Comparison of ENCODE assay signal across 29 cellular contexts in genomic region chr1:17678011-17678410, GRCh38.
"Had no signal": no experiment of that assay in that cellular context is flagged by ENCODE, and none has a peak within 500 bp of the region (broad histone marks: within the 10 kb centered on the region; RNA-seq: fewer than 3 reads in every experiment).

No MANE protein-coding gene starts in this region.

- H3K4me3 ChIP-seq: adrenal gland, MG63, Peyer's patch, SJCRH30 had no signal

- H3K9ac ChIP-seq: KMS-11, SK-N-SH had no signal

- H3K4me3 Mint-ChIP-seq: activated CD4-positive, alpha-beta memory T cell treated with anti-CD3 and anti-CD28 coated beads for 36 hours; activated CD4-positive, alpha-beta T cell treated with anti-CD3 and anti-CD28 coated beads, Interleukin-2, amount 10 ng/mL, durations not matched to agents 7 days and 5 days; activated naive CD4-positive, alpha-beta T cell treated with anti-CD3 and anti-CD28 coated beads, Interleukin-2, amount 10 ng/mL, durations not matched to agents 7 days and 5 days; activated naive CD8-positive, alpha-beta T cell treated with anti-CD3 and anti-CD28 coated beads, Interleukin-2, amount 10 ng/mL, durations not matched to agents 7 days and 5 days; activated T-cell treated with anti-CD3 and anti-CD28 coated beads, Interleukin-2, amount 50 U/mL, for 72 hours had no signal

- H3K36me3 Mint-ChIP-seq: activated CD4-positive, alpha-beta memory T cell treated with anti-CD3 and anti-CD28 coated beads for 36 hours; activated naive CD4-positive, alpha-beta T cell treated with anti-CD3 and anti-CD28 coated beads, Interleukin-2, amount 10 ng/mL, durations not matched to agents 7 days and 5 days; activated naive CD8-positive, alpha-beta T cell treated with anti-CD3 and anti-CD28 coated beads, Interleukin-2, amount 10 ng/mL, durations not matched to agents 7 days and 5 days had no signal

- H3K27ac ChIP-seq: adrenal gland, KMS-11, Peyer's patch, RWPE1, SJCRH30, VCaP had no signal

- H3K9me3 ChIP-seq: adrenal gland, MG63, Peyer's patch, SJCRH30, SK-N-SH had no signal

- H3K27me3 Mint-ChIP-seq: activated CD4-positive, alpha-beta memory T cell treated with anti-CD3 and anti-CD28 coated beads for 36 hours; activated CD4-positive, alpha-beta T cell treated with anti-CD3 and anti-CD28 coated beads, Interleukin-2, amount 10 ng/mL, durations not matched to agents 7 days and 5 days had no signal

- H3K27ac Mint-ChIP-seq: activated CD4-positive, alpha-beta memory T cell treated with anti-CD3 and anti-CD28 coated beads for 36 hours; activated CD4-positive, alpha-beta T cell treated with anti-CD3 and anti-CD28 coated beads, Interleukin-2, amount 10 ng/mL, durations not matched to agents 7 days and 5 days; activated naive CD4-positive, alpha-beta T cell treated with anti-CD3 and anti-CD28 coated beads, Interleukin-2, amount 10 ng/mL, durations not matched to agents 7 days and 5 days; activated naive CD8-positive, alpha-beta T cell treated with anti-CD3 and anti-CD28 coated beads, Interleukin-2, amount 10 ng/mL, durations not matched to agents 7 days and 5 days; activated T-cell treated with anti-CD3 and anti-CD28 coated beads, Interleukin-2, amount 50 U/mL, for 72 hours; activated T-helper 2 cell treated with anti-CD3 and anti-CD28 coated beads, Interferon-gamma antibody, Interleukin-2, Interleukin-4, amounts not matched to agents 10 μg/mL and 5 μg/mL and 100 μg/mL, durations not matched to agents 14 hours and 24 hours and 36 hours had no signal

- H3K4me2 ChIP-seq: KMS-11, SK-N-SH had no signal

- H3K27me3 ChIP-seq: adrenal gland, MG63, Peyer's patch, SJCRH30 had no signal

- H3K4me1 ChIP-seq: adrenal gland, Peyer's patch had no signal

- H3K9me3 Mint-ChIP-seq: activated CD4-positive, alpha-beta memory T cell treated with anti-CD3 and anti-CD28 coated beads for 36 hours; activated naive CD8-positive, alpha-beta T cell treated with anti-CD3 and anti-CD28 coated beads, Interleukin-2, amount 10 ng/mL, durations not matched to agents 7 days and 5 days; activated T-helper 2 cell treated with anti-CD3 and anti-CD28 coated beads, Interferon-gamma antibody, Interleukin-2, Interleukin-4, amounts not matched to agents 10 μg/mL and 5 μg/mL and 100 μg/mL, durations not matched to agents 14 hours and 24 hours and 36 hours had no signal

- H3K36me3 ChIP-seq: MG63, SJCRH30 had no signal

- H3K4me1 Mint-ChIP-seq: activated CD4-positive, alpha-beta T cell treated with anti-CD3 and anti-CD28 coated beads, Interleukin-2, amount 10 ng/mL, durations not matched to agents 7 days and 5 days; activated naive CD4-positive, alpha-beta T cell treated with anti-CD3 and anti-CD28 coated beads, Interleukin-2, amount 10 ng/mL, durations not matched to agents 7 days and 5 days had no signal

- DNase-seq: activated CD4-positive, alpha-beta memory T cell treated with anti-CD3 and anti-CD28 coated beads for 36 hours; activated CD4-positive, alpha-beta T cell treated with anti-CD3 and anti-CD28 coated beads, Interleukin-2, amount 10 ng/mL, durations not matched to agents 7 days and 5 days; activated CD4-positive, CD25-positive, alpha-beta regulatory T cell; activated CD8-positive, alpha-beta memory T cell treated with anti-CD3 and anti-CD28 coated beads for 24 hours; activated gamma-delta T cell treated with Interleukin-2 at 50 U/mL for 16 hours; activated naive CD4-positive, alpha-beta T cell treated with anti-CD3 and anti-CD28 coated beads, Interleukin-2, amount 10 ng/mL, durations not matched to agents 7 days and 5 days; activated naive CD8-positive, alpha-beta T cell treated with anti-CD3 and anti-CD28 coated beads, Interleukin-2, amount 10 ng/mL, durations not matched to agents 7 days and 5 days; activated T-cell treated with anti-CD3 and anti-CD28 coated beads for 4 hours; activated T-cell treated with anti-CD3 and anti-CD28 coated beads, Interleukin-2, amount 50 U/mL, for 72 hours; adrenal gland; anterior cingulate cortex; cerebellar nuclear complex; MG63; MV-4-11; NCI-H1092 treated with DMSO at 0.1 percent for 48 hours; NCI-H1436 treated with DMSO at 0.1 percent for 48 hours; NCI-H187; NCI-H446 treated with DMSO at 0.1 percent for 48 hours; NCI-H526; NCI-H774; Peyer's patch; Right ventricle myocardium superior; SJCRH30; SK-N-SH; T-helper 1 cell had no signal

- ATAC-seq: activated T-cell treated with anti-CD3 and anti-CD28 coated beads, Interleukin-2, amount 50 U/mL, for 72 hours had no signal
